Comparison of ENCODE assay signal across 13 cellular contexts in the genomic region with DNA sequence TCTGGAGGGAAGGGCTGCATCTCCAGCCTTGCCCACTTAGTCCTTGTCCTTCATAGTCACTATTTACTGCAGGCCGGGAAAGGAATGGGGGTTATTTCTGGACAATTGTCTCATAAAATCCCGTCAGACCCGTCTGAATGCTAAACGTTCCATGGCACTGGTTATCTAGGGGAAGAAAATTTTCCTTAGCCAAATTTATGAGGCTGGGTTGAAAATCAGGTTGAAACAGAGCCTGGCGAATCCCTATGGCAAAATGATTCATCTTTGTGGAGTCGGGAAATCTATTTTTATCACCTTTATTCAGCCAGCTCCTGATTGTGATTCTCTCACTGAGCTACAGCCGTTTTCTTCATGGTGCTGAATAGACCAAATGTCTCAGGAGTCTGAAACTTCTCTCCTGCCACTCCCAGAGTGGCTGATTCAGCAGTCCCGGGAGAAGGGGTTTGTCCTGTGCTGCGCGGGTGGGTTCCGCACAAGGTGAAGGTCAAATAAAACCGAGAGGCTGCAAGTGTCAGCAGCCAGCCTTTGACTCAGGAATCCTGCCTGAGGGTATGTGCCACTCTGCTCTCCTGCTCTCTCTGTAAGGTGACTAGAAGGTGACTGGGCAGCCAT. TPM values are rescaled to one million over a fixed set of nuclear protein-coding genes. Genes with fewer than 3 reads are reported as not detected.
A peak's percentile ranks its signal among the peaks of the same experiment; 100 is the strongest.
DNase-seq lines count a peak whose midpoint lies in the region; ATAC-seq and TF ChIP-seq lines count a peak whose summit lies in the region.
"Had no signal": no experiment of that assay in that cellular context is flagged by ENCODE, and none has a peak within 500 bp of the region (broad histone marks: within the 10 kb centered on the region; RNA-seq: fewer than 3 reads in every experiment).

No MANE protein-coding gene starts in this region.

- no peak overlapping the region for H3K9ac ChIP-seq in parathyroid adenoma
- no peak overlapping the region for H3K9ac ChIP-seq in neuronal stem cell (ENCODE audit: low read depth, low read length, poor library complexity)

- no peak overlapping the region for H3K4ac ChIP-seq in neuronal stem cell (ENCODE audit: low read length)

- H2BK120ac ChIP-seq in neuronal stem cell (ENCODE audit: low read depth, low read length), result no peak overlapping the region

- no peak overlapping the region for H3K14ac ChIP-seq in neuronal stem cell (ENCODE audit: low read length)

- H3K9me3 ChIP-seq in SJSA1 (replicated peaks) (no peaks in the 10 kb centered on the region), gastroesophageal sphincter (no peaks in the 10 kb centered on the region), parathyroid adenoma (ENCODE audit: control insufficient read depth, low read length) (no peaks in the 10 kb centered on the region), neuronal stem cell (replicated peaks in 1 of 2; ENCODE audit: control insufficient read depth in 2 of 2, insufficient read depth in 1 of 2, low read depth in 1 of 2, low read length in 2 of 2) (no peaks in the 10 kb centered on the region)

- no peak overlapping the region for H3K23ac ChIP-seq in neuronal stem cell (ENCODE audit: low read depth, low read length, poor library complexity)

- H2BK12ac ChIP-seq in neuronal stem cell (ENCODE audit: low read length), result no peak overlapping the region

- peak overlapping the region; percentile 85 for H3K4me2 ChIP-seq in parathyroid adenoma (ENCODE audit: low read length)
- H3K4me2 ChIP-seq in neuronal stem cell (ENCODE audit: insufficient read depth, low read length, poor library complexity, severe bottlenecking), result no peak overlapping the region

- no peak overlapping the region for H2BK15ac ChIP-seq in neuronal stem cell (ENCODE audit: low read length)

- no peaks in the 10 kb centered on the region for H3K36me3 ChIP-seq in SJSA1
- H3K36me3 ChIP-seq in gastroesophageal sphincter, result no peaks in the 10 kb centered on the region
- no peaks in the 10 kb centered on the region for H3K36me3 ChIP-seq in parathyroid adenoma (ENCODE audit: control insufficient read depth, insufficient read depth, low read length)
- H3K36me3 ChIP-seq in neuronal stem cell (replicated peaks in 1 of 2; ENCODE audit: control insufficient read depth in 2 of 2, insufficient read depth in 2 of 2, low read length in 2 of 2), result no peaks in the 10 kb centered on the region

- H2AFZ ChIP-seq in parathyroid adenoma, result no peak overlapping the region
- no peak overlapping the region for H2AFZ ChIP-seq in neuronal stem cell (ENCODE audit: low read length)

- H3K4me3 ChIP-seq in SJSA1 (peak overlapping the region; percentile 5; the same call in 1 of the 2 replicates), gastroesophageal sphincter (peak overlapping the region; percentile 4 to 14), parathyroid adenoma (ENCODE audit: low read depth, low read length) (peak overlapping the region; percentile 56), neuronal stem cell (ENCODE audit: low read length in 2 of 2) (no peak overlapping the region)

- no peak overlapping the region for H4K8ac ChIP-seq in neuronal stem cell (ENCODE audit: low read depth, low read length)

- ATAC-seq in gastroesophageal sphincter (peak; percentile 40), HG03135 (IDR thresholded peaks at IDR 0.05; ENCODE audit: unreplicated experiment) (no peak)
- ATAC-seq: activated CD8-positive, alpha-beta T cell treated with anti-CD3 and anti-CD28 coated beads for 36 hours; activated naive CD8-positive, alpha-beta T cell treated with anti-CD3 and anti-CD28 coated beads, Interleukin-2, amount 50 U/mL, for 24 hours; SK-N-SH treated with all-trans-retinoic acid at 6 μM for 48 hours had no signal

- H3K4me1 ChIP-seq in SJSA1 (replicated peaks), result peaks cover 41% of the 10 kb centered on the region
- H3K4me1 ChIP-seq in gastroesophageal sphincter, result peaks cover 2 to 70% (median 7%) of the 10 kb centered on the region in 3 donors
- H3K4me1 ChIP-seq in parathyroid adenoma, result no peaks in the 10 kb centered on the region
- H3K4me1 ChIP-seq in neuronal stem cell (ENCODE audit: control insufficient read depth in 2 of 2, insufficient read depth in 1 of 2, low read depth in 1 of 2, low read length in 2 of 2), result peaks cover 4 to 9% of the 10 kb centered on the region in 2 donors

- H2AK5ac ChIP-seq in neuronal stem cell (ENCODE audit: low read depth, low read length), result no peak overlapping the region

- peak overlapping the region; percentile 21 for H3K27ac ChIP-seq in SJSA1
- H3K27ac ChIP-seq in gastroesophageal sphincter, result peak overlapping the region; percentile 40 to 85 (median 74)
- H3K27ac ChIP-seq in parathyroid adenoma, result peak overlapping the region; percentile 69
- no peak overlapping the region for H3K27ac ChIP-seq in neuronal stem cell (replicated peaks; ENCODE audit: low read length)

- DNase-seq in AG08395 (ENCODE audit: low spot score) (peak; percentile 5), SJSA1 (ENCODE audit: low read depth in 1 of 2, low spot score in 2 of 2) (peak in 1 of 2 experiments; percentile 19), GM19238 (ENCODE audit: insufficient read length, low spot score) (no peak), neuronal stem cell (ENCODE audit: low spot score) (no peak), NCI-H1105 treated with DMSO at 0.1 percent for 48 hours (lab: John Stamatoyannopoulos, UW) (no peak)
- DNase-seq: activated CD8-positive, alpha-beta T cell treated with anti-CD3 and anti-CD28 coated beads for 36 hours; activated naive CD8-positive, alpha-beta T cell treated with anti-CD3 and anti-CD28 coated beads, Interleukin-2, amount 50 U/mL, for 24 hours; NCI-H345; stimulated activated CD4-positive, alpha-beta T cell treated with anti-CD3 and anti-CD28 coated beads, Interleukin-1b, Interleukin-23, amount 100 ng/mL, for 48 hours had no signal

- no peaks in the 10 kb centered on the region for H3K79me1 ChIP-seq in neuronal stem cell (ENCODE audit: low read depth, low read length)

- H2BK5ac ChIP-seq in neuronal stem cell (ENCODE audit: low read length), result no peak overlapping the region

- 16 to 20% methylated on average over 6 to 12 of the region's 12 CpGs for WGBS in gastroesophageal sphincter (ENCODE audit: low coverage in 1 of 2), 2 donors
- WGBS in neuronal stem cell (ENCODE audit: extremely low coverage in 2 of 2, insufficient read length in 2 of 2, insufficient replicate concordance in 1 of 2), 2 donors, result no CpG with 5 or more reads among the region's 12 CpGs

- TF ChIP-seq CTCF in gastroesophageal sphincter (IDR thresholded peaks at IDR 0.05) (no peak), parathyroid adenoma (IDR thresholded peaks at IDR 0.05) (no peak)

- H3K27me3 ChIP-seq in SJSA1 (replicated peaks) (no peaks in the 10 kb centered on the region), gastroesophageal sphincter (no peaks in the 10 kb centered on the region), parathyroid adenoma (ENCODE audit: control insufficient read depth, insufficient read depth, low read length) (no peaks in the 10 kb centered on the region), neuronal stem cell (ENCODE audit: control insufficient read depth in 3 of 3, insufficient read depth in 3 of 3, low read depth in 1 of 3, low read length in 3 of 3) (no peaks in the 10 kb centered on the region)

- no peak overlapping the region for H3K18ac ChIP-seq in neuronal stem cell (ENCODE audit: low read length)

- no peak for TF ChIP-seq POLR2A in gastroesophageal sphincter (IDR thresholded peaks at IDR 0.05)

- no peaks in the 10 kb centered on the region for H3K79me2 ChIP-seq in parathyroid adenoma

- no peak overlapping the region for H4K91ac ChIP-seq in neuronal stem cell (ENCODE audit: low read depth, low read length, poor library complexity)

- TF ChIP-seq EP300 in gastroesophageal sphincter (IDR thresholded peaks at IDR 0.05), result no peak

RNA-seq across cellular contexts. Expression of gene LIMCH1, which starts 1.0 kb away (rescaled TPM):
- total RNA-seq in SJSA1 (2014; rRNA removed; shearing (Covaris generic)), result 27.7 and 37.4 TPM in 2 replicates
- 10 to 100 TPM in 3 of 4 donors, 1 to 10 TPM in 1; 9.8 to 82.9 (median 63.1) TPM for total RNA-seq in gastroesophageal sphincter
- 10.0 TPM for polyA plus RNA-seq in neuronal stem cell (2013, experiment 1 of 2)
- polyA plus RNA-seq in neuronal stem cell (2013, experiment 2 of 2), result 9.6 TPM
- total RNA-seq: activated CD8-positive, alpha-beta T cell treated with anti-CD3 and anti-CD28 coated beads for 36 hours had no signal

Comparison
In these comparisons a context has a peak if more than half of its experiments do, and no peak if none do; other contexts are left out.
1. H3K4me3 ChIP-seq: peak in SJSA1 (single experiment), gastroesophageal sphincter (2 of 2) and parathyroid adenoma (single experiment); none in neuronal stem cell (0 of 2).